14 cellular contexts compared by ENCODE assay signal in the genomic region with DNA sequence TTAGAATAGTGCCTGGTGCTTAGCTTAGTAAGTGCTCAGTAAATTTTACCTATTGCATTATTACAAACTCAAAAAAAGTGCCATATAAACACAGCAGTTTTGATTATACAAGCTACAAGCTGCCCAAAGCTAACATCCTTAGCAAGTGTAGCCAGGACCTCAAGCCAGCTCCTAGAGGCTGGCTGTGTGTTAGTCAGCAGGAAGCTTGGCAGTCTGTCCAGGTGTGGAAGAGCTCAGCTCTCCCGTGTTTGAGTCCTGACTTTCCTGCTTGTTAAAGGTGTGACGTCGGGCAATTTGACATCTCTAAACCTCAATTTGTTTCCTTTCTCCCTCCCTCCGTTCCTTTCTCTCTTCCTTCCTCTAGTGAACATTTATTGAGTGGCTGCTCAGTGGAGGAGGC.
DNase-seq lines count a peak whose midpoint lies in the region; ATAC-seq and TF ChIP-seq lines count a peak whose summit lies in the region.
"Had no signal": no experiment of that assay in that cellular context is flagged by ENCODE, and none has a peak within 500 bp of the region (broad histone marks: within the 10 kb centered on the region; RNA-seq: fewer than 3 reads in every experiment).

No MANE protein-coding gene starts in this region.

- H3K9me3 ChIP-seq in BLaER1 treated with 17β-estradiol and CSF1 and Interleukin-3, amounts not matched to agents 10 nM and 100 nM (replicated peaks in 1 of 11) = no peaks in the 10 kb centered on the region
- H3K9me3 ChIP-seq in MG63 = no peaks in the 10 kb centered on the region
- H3K9me3 ChIP-seq in mucosa of descending colon = no peaks in the 10 kb centered on the region
- H3K9me3 ChIP-seq: adrenal gland, right atrium auricular region had no signal

- peak; percentile 37 for DNase-seq in MG63
- DNase-seq in dermis blood vessel endothelial cell = peak; percentile 22
- DNase-seq in mucosa of descending colon = peak in 1 of 3 donors; percentile 68
- DNase-seq in globus pallidus (ENCODE audit: low spot score) = no peak
- DNase-seq in iPS-NIHi11 (ENCODE audit: low spot score) = no peak
- no peak for DNase-seq in Calu3
- no peak for DNase-seq in activated CD4-positive, CD25-positive, alpha-beta regulatory T cell (lab: John Stamatoyannopoulos, UW)
- DNase-seq: activated CD8-positive, alpha-beta memory T cell treated with anti-CD3 and anti-CD28 coated beads for 24 hours; adrenal gland; NCI-H2081 treated with DMSO at 0.1 percent for 48 hours; stimulated activated naive CD8-positive, alpha-beta T cell treated with anti-CD3 and anti-CD28 coated beads, Interleukin-15, amount 100 ng/mL, for 72 hours had no signal

- peaks cover 22% of the 10 kb centered on the region for H3K27me3 Mint-ChIP-seq in Calu3 (ENCODE audit: unreplicated experiment)

- no peaks in the 10 kb centered on the region for H3K36me3 Mint-ChIP-seq in Calu3 (ENCODE audit: insufficient read depth, unreplicated experiment)
- H3K36me3 Mint-ChIP-seq: memory B cell had no signal

- no peaks in the 10 kb centered on the region for H3K9me3 Mint-ChIP-seq in Calu3 (ENCODE audit: low read depth, unreplicated experiment)
- H3K9me3 Mint-ChIP-seq: memory B cell; stimulated activated naive CD8-positive, alpha-beta T cell treated with anti-CD3 and anti-CD28 coated beads, Interleukin-15, amount 100 ng/mL, for 72 hours had no signal

- TF ChIP-seq CTCF in mucosa of descending colon (IDR thresholded peaks at IDR 0.05) (no peak), Calu3 (IDR thresholded peaks at IDR 0.05; ENCODE audit: unreplicated experiment) (no peak)

- CTCF ChIA-PET in Calu3 (lab: Charles Lee) = interaction anchor here (0.6 kb wide), 1 partner anchor 32 kb away, joined by 5 read pairs; no protein-coding TSS in a partner anchor

- no peak overlapping the region for H3K4me3 Mint-ChIP-seq in Calu3 (ENCODE audit: low read depth, unreplicated experiment)
- H3K4me3 Mint-ChIP-seq: memory B cell; stimulated activated naive CD8-positive, alpha-beta T cell treated with anti-CD3 and anti-CD28 coated beads, Interleukin-15, amount 100 ng/mL, for 72 hours had no signal

- intact Hi-C loops in mucosa of descending colon (cut with DNase I, micrococcal nuclease) (no loop called here), Calu3 (cut with micrococcal nuclease; ENCODE audit: unreplicated experiment) (loop anchor here (5.0 kb wide), 2 partner anchors 52 to 113 kb away; no protein-coding TSS in a partner anchor)

- H3K36me3 ChIP-seq in BLaER1 treated with 17β-estradiol and CSF1 and Interleukin-3, amounts not matched to agents 10 nM and 100 nM = no peaks in the 10 kb centered on the region
- H3K36me3 ChIP-seq in MG63 = no peaks in the 10 kb centered on the region
- H3K36me3 ChIP-seq in mucosa of descending colon (ENCODE audit: low read depth) = no peaks in the 10 kb centered on the region
- H3K36me3 ChIP-seq: adrenal gland, right atrium auricular region had no signal

- ATAC-seq in mucosa of descending colon = peak; percentile 89
- ATAC-seq: stimulated activated naive CD8-positive, alpha-beta T cell treated with anti-CD3 and anti-CD28 coated beads, Interleukin-15, amount 100 ng/mL, for 72 hours had no signal

- no peaks in the 10 kb centered on the region for H4K20me1 ChIP-seq in BLaER1 treated with 17β-estradiol and CSF1 and Interleukin-3, amounts not matched to agents 10 nM and 100 nM

- H3K27me3 ChIP-seq in BLaER1 treated with 17β-estradiol and CSF1 and Interleukin-3, amounts not matched to agents 10 nM and 100 nM = no peaks in the 10 kb centered on the region
- peaks cover 32% of the 10 kb centered on the region for H3K27me3 ChIP-seq in MG63
- H3K27me3 ChIP-seq: right atrium auricular region had no signal

- peak overlapping the region in 3 of 11 experiments; percentile 0 to 12 (median 1); a peak in 1 of 22 replicates for H3K9ac ChIP-seq in BLaER1 treated with 17β-estradiol and CSF1 and Interleukin-3, amounts not matched to agents 10 nM and 100 nM

- peak overlapping the region; percentile 69 to 92 (median 85) for H3K4me2 ChIP-seq in BLaER1 treated with 17β-estradiol and CSF1 and Interleukin-3, amounts not matched to agents 10 nM and 100 nM

- H3K27ac Mint-ChIP-seq in Calu3 (ENCODE audit: unreplicated experiment) = no peak overlapping the region
- H3K27ac Mint-ChIP-seq: memory B cell; stimulated activated naive CD8-positive, alpha-beta T cell treated with anti-CD3 and anti-CD28 coated beads, Interleukin-15, amount 100 ng/mL, for 72 hours had no signal

- H3K4me1 ChIP-seq in BLaER1 treated with 17β-estradiol and CSF1 and Interleukin-3, amounts not matched to agents 10 nM and 100 nM = peaks cover 67 to 88% (median 72%) of the 10 kb centered on the region in 10 experiments
- peaks cover 24% of the 10 kb centered on the region for H3K4me1 ChIP-seq in mucosa of descending colon (ENCODE audit: low read depth)
- H3K4me1 ChIP-seq: right atrium auricular region had no signal

- peak overlapping the region in 3 of 11 experiments; percentile 1 to 59 (median 58); a peak in 5 of 22 replicates for H3K27ac ChIP-seq in BLaER1 treated with 17β-estradiol and CSF1 and Interleukin-3, amounts not matched to agents 10 nM and 100 nM
- H3K27ac ChIP-seq: adrenal gland, right atrium auricular region had no signal

- BruUV-seq in Calu3 (replicated peaks; lab: Mats Ljungman, UMichigan) = no TSS peak

- H3K4me1 Mint-ChIP-seq in Calu3 (ENCODE audit: low read depth, unreplicated experiment) = peaks cover 32% of the 10 kb centered on the region

- no peak overlapping the region for H3K4me3 ChIP-seq in BLaER1 treated with 17β-estradiol and CSF1 and Interleukin-3, amounts not matched to agents 10 nM and 100 nM
- no peak overlapping the region for H3K4me3 ChIP-seq in MG63
- no peak overlapping the region for H3K4me3 ChIP-seq in mucosa of descending colon
- H3K4me3 ChIP-seq: adrenal gland, right atrium auricular region had no signal

Comparison
In these comparisons a context has a peak if more than half of its experiments do, and no peak if none do; other contexts are left out.
1. DNase-seq: peak in MG63 (single experiment) and dermis blood vessel endothelial cell (single experiment); none in globus pallidus (single experiment), iPS-NIHi11 (single experiment), Calu3 (single experiment) and activated CD4-positive, CD25-positive, alpha-beta regulatory T cell (0 of 4).